24 cellular contexts compared by ENCODE assay signal in genomic region chr2:55943466-55943865, GRCh38. TPM values are rescaled to one million over a fixed set of nuclear protein-coding genes. Genes with fewer than 3 reads are reported as not detected.
"Had no signal": no experiment of that assay in that cellular context is flagged by ENCODE, and none has a peak within 500 bp of the region (broad histone marks: within the 10 kb centered on the region; RNA-seq: fewer than 3 reads in every experiment).

No MANE protein-coding gene starts in this region.

- H3K4me3 ChIP-seq: heart left ventricle, ovary, prostate gland, spleen, tibial nerve had no signal

- H3K9me3 ChIP-seq: ovary, prostate gland, spleen, tibial nerve had no signal

- H3K4me1 Mint-ChIP-seq: activated B cell treated with CpG ODN at 0.5 μM for 24 hours; activated CD4-positive, alpha-beta T cell treated with anti-CD3 and anti-CD28 coated beads for 36 hours; memory B cell had no signal

- H3K27me3 Mint-ChIP-seq: natural killer cell treated with Interleukin-12 subunit alpha and Interleukin-12 subunit beta and Interleukin-15 and Interleukin-18, amount 100 ng/mL, for 72 hours had no signal

- H3K27ac Mint-ChIP-seq: activated B cell treated with CpG ODN at 0.5 μM for 24 hours; activated CD4-positive, alpha-beta T cell treated with anti-CD3 and anti-CD28 coated beads for 36 hours; memory B cell; natural killer cell treated with Interleukin-12 subunit alpha and Interleukin-12 subunit beta and Interleukin-15 and Interleukin-18, amount 100 ng/mL, for 72 hours; T-helper 1 cell treated with Interleukin-12 subunit alpha and Interleukin-12 subunit beta and Interleukin-4 antibody, amounts not matched to agents 30 μg/mL and 1 μg/mL, for 36 hours had no signal

- FAIRE-seq: islet of Langerhans, urothelium cell line had no signal

- DNase-seq: activated B cell treated with CpG ODN at 0.5 μM for 24 hours; activated CD4-positive, alpha-beta T cell treated with anti-CD3 and anti-CD28 coated beads, Interleukin-2, amount 50 U/mL, for 4 hours; activated CD8-positive, alpha-beta memory T cell treated with anti-CD3 and anti-CD28 coated beads for 24 hours; activated CD8-positive, alpha-beta memory T cell treated with anti-CD3 and anti-CD28 coated beads, Interleukin-2, amount 50 U/mL, for 4 hours; activated naive CD4-positive, alpha-beta T cell treated with Interleukin-2 at 50 U/mL for 16 hours; activated T-cell treated with anti-CD3 and anti-CD28 coated beads, Interleukin-2, amount 50 U/mL, for 4 hours; amygdala; caudate nucleus; effector memory CD4-positive, alpha-beta T cell; heart left ventricle; left cardiac atrium; ovary; spleen; stimulated activated CD4-positive, alpha-beta T cell treated with anti-CD3 and anti-CD28 coated beads, Interleukin-4, amount 100 ng/mL, for 24 hours; stimulated activated naive CD4-positive, alpha-beta T cell treated with Interleukin-2 at 50 U/mL for 16 hours; T1000 had no signal

- ATAC-seq: activated CD4-positive, alpha-beta T cell treated with anti-CD3 and anti-CD28 coated beads for 36 hours; activated T-cell treated with anti-CD3 and anti-CD28 coated beads, Interleukin-2, amount 50 U/mL, for 4 hours; heart left ventricle; left cardiac atrium; natural killer cell treated with Interleukin-12 subunit alpha and Interleukin-12 subunit beta and Interleukin-15 and Interleukin-18, amount 100 ng/mL, for 72 hours had no signal

- H3K36me3 ChIP-seq: heart left ventricle, ovary, prostate gland, spleen, tibial nerve had no signal

- H3K27me3 ChIP-seq: heart left ventricle, ovary, spleen, tibial nerve had no signal

- H3K4me3 Mint-ChIP-seq: activated B cell treated with CpG ODN at 0.5 μM for 24 hours; activated CD4-positive, alpha-beta T cell treated with anti-CD3 and anti-CD28 coated beads for 36 hours; activated T-cell treated with anti-CD3 and anti-CD28 coated beads, Interleukin-2, amount 50 U/mL, for 4 hours; memory B cell; natural killer cell treated with Interleukin-12 subunit alpha and Interleukin-12 subunit beta and Interleukin-15 and Interleukin-18, amount 100 ng/mL, for 72 hours; T-helper 1 cell treated with Interleukin-12 subunit alpha and Interleukin-12 subunit beta and Interleukin-4 antibody, amounts not matched to agents 30 μg/mL and 1 μg/mL, for 36 hours had no signal

- H3K9me3 Mint-ChIP-seq: activated B cell treated with CpG ODN at 0.5 μM for 24 hours; activated T-cell treated with anti-CD3 and anti-CD28 coated beads, Interleukin-2, amount 50 U/mL, for 4 hours; memory B cell; natural killer cell treated with Interleukin-12 subunit alpha and Interleukin-12 subunit beta and Interleukin-15 and Interleukin-18, amount 100 ng/mL, for 72 hours; T-helper 1 cell treated with Interleukin-12 subunit alpha and Interleukin-12 subunit beta and Interleukin-4 antibody, amounts not matched to agents 30 μg/mL and 1 μg/mL, for 36 hours had no signal

- H3K27ac ChIP-seq: heart left ventricle, ovary, prostate gland, spleen, tibial nerve had no signal

- H3K4me1 ChIP-seq: prostate gland, spleen had no signal

RNA-seq across cellular contexts. Expression of gene EFEMP1, which starts 19.9 kb away (rescaled TPM):
- total RNA-seq: activated B cell treated with CpG ODN at 0.5 μM for 24 hours; activated CD4-positive, alpha-beta T cell treated with anti-CD3 and anti-CD28 coated beads for 36 hours; natural killer cell treated with Interleukin-12 subunit alpha and Interleukin-12 subunit beta and Interleukin-15 and Interleukin-18, amount 100 ng/mL, for 72 hours had no signal
